1 cellular context compared by ENCODE assay signal in the genomic region with DNA sequence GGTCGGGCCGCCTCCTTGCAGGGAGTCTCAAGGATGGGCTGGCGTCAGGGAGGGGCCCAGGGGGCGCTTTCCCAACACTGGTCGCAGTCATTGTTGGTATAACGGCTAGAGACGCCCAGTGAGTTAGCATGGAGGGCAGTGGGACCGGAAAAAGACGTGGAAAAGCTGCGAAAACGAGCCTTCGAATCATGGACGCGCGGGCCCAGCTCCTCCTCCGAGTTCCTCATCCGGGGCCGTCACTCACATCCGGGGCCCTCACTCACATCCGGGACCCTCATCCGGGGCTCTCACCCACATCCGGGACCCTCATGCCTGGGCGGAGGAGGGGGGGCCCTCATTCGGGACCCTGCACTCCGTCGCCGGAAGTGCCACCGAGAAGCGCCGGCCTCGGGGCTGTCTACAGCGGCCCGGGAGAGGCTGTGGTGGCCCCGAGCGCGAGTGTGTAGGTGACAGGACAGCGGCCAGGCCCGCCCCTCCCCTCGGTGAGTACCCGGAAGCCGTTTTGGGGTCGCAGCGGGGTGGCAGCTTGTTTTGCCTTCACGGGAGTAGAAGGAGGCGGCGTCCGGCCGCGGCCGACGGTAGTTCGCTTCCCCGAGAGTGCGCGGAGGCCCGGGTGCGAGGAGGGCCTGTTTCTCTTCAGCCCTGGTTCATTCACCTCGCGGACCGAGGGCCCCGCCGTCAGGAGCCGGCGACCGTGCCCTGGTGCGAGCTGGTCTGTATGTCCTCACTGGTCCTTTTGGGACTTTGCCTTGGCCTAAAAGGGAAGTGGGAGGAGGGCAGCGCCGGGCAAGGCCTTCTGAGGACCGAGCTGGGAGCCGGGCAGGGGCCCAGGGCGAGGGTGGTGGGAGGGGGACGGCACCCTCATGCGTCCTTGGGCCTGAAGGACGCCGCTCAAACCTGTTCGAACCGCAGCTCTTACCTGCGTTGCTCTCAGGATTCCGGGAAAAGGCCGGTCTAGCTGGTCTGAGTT.
A peak's percentile ranks its signal among the peaks of the same experiment; 100 is the strongest.
TF ChIP-seq lines count a peak whose summit lies in the region.

A gene with protein sequence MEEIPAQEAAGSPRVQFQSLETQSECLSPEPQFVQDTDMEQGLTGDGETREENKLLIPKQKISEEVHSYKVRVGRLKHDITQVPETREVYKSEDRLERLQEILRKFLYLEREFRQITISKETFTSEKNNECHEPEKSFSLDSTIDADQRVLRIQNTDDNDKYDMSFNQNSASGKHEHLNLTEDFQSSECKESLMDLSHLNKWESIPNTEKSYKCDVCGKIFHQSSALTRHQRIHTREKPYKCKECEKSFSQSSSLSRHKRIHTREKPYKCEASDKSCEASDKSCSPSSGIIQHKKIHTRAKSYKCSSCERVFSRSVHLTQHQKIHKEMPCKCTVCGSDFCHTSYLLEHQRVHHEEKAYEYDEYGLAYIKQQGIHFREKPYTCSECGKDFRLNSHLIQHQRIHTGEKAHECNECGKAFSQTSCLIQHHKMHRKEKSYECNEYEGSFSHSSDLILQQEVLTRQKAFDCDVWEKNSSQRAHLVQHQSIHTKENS (plus strand): TSS at position 337 of the 970 bp plus-strand sequence. CDS start 1,918 bp downstream, outside the sequence.

TF ChIP-seq in K562, 482 proteins besides CTCF, POLR2A, EP300 and RAD21 (continued from another document and continues in another):
- TF ChIP-seq, protein P1, sequence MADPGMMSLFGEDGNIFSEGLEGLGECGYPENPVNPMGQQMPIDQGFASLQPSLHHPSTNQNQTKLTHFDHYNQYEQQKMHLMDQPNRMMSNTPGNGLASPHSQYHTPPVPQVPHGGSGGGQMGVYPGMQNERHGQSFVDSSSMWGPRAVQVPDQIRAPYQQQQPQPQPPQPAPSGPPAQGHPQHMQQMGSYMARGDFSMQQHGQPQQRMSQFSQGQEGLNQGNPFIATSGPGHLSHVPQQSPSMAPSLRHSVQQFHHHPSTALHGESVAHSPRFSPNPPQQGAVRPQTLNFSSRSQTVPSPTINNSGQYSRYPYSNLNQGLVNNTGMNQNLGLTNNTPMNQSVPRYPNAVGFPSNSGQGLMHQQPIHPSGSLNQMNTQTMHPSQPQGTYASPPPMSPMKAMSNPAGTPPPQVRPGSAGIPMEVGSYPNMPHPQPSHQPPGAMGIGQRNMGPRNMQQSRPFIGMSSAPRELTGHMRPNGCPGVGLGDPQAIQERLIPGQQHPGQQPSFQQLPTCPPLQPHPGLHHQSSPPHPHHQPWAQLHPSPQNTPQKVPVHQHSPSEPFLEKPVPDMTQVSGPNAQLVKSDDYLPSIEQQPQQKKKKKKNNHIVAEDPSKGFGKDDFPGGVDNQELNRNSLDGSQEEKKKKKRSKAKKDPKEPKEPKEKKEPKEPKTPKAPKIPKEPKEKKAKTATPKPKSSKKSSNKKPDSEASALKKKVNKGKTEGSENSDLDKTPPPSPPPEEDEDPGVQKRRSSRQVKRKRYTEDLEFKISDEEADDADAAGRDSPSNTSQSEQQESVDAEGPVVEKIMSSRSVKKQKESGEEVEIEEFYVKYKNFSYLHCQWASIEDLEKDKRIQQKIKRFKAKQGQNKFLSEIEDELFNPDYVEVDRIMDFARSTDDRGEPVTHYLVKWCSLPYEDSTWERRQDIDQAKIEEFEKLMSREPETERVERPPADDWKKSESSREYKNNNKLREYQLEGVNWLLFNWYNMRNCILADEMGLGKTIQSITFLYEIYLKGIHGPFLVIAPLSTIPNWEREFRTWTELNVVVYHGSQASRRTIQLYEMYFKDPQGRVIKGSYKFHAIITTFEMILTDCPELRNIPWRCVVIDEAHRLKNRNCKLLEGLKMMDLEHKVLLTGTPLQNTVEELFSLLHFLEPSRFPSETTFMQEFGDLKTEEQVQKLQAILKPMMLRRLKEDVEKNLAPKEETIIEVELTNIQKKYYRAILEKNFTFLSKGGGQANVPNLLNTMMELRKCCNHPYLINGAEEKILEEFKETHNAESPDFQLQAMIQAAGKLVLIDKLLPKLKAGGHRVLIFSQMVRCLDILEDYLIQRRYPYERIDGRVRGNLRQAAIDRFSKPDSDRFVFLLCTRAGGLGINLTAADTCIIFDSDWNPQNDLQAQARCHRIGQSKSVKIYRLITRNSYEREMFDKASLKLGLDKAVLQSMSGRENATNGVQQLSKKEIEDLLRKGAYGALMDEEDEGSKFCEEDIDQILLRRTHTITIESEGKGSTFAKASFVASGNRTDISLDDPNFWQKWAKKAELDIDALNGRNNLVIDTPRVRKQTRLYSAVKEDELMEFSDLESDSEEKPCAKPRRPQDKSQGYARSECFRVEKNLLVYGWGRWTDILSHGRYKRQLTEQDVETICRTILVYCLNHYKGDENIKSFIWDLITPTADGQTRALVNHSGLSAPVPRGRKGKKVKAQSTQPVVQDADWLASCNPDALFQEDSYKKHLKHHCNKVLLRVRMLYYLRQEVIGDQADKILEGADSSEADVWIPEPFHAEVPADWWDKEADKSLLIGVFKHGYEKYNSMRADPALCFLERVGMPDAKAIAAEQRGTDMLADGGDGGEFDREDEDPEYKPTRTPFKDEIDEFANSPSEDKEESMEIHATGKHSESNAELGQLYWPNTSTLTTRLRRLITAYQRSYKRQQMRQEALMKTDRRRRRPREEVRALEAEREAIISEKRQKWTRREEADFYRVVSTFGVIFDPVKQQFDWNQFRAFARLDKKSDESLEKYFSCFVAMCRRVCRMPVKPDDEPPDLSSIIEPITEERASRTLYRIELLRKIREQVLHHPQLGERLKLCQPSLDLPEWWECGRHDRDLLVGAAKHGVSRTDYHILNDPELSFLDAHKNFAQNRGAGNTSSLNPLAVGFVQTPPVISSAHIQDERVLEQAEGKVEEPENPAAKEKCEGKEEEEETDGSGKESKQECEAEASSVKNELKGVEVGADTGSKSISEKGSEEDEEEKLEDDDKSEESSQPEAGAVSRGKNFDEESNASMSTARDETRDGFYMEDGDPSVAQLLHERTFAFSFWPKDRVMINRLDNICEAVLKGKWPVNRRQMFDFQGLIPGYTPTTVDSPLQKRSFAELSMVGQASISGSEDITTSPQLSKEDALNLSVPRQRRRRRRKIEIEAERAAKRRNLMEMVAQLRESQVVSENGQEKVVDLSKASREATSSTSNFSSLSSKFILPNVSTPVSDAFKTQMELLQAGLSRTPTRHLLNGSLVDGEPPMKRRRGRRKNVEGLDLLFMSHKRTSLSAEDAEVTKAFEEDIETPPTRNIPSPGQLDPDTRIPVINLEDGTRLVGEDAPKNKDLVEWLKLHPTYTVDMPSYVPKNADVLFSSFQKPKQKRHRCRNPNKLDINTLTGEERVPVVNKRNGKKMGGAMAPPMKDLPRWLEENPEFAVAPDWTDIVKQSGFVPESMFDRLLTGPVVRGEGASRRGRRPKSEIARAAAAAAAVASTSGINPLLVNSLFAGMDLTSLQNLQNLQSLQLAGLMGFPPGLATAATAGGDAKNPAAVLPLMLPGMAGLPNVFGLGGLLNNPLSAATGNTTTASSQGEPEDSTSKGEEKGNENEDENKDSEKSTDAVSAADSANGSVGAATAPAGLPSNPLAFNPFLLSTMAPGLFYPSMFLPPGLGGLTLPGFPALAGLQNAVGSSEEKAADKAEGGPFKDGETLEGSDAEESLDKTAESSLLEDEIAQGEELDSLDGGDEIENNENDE (IDR thresholded peaks at IDR 0.05; ENCODE audit: low read depth, low read length) = no peak
- TF ChIP-seq, protein P2, sequence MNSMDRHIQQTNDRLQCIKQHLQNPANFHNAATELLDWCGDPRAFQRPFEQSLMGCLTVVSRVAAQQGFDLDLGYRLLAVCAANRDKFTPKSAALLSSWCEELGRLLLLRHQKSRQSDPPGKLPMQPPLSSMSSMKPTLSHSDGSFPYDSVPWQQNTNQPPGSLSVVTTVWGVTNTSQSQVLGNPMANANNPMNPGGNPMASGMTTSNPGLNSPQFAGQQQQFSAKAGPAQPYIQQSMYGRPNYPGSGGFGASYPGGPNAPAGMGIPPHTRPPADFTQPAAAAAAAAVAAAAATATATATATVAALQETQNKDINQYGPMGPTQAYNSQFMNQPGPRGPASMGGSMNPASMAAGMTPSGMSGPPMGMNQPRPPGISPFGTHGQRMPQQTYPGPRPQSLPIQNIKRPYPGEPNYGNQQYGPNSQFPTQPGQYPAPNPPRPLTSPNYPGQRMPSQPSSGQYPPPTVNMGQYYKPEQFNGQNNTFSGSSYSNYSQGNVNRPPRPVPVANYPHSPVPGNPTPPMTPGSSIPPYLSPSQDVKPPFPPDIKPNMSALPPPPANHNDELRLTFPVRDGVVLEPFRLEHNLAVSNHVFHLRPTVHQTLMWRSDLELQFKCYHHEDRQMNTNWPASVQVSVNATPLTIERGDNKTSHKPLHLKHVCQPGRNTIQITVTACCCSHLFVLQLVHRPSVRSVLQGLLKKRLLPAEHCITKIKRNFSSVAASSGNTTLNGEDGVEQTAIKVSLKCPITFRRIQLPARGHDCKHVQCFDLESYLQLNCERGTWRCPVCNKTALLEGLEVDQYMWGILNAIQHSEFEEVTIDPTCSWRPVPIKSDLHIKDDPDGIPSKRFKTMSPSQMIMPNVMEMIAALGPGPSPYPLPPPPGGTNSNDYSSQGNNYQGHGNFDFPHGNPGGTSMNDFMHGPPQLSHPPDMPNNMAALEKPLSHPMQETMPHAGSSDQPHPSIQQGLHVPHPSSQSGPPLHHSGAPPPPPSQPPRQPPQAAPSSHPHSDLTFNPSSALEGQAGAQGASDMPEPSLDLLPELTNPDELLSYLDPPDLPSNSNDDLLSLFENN (IDR thresholded peaks at IDR 0.05; ENCODE audit: low read depth in 2 of 2, low read length in 2 of 2) = peak in 1 of 2 experiments; percentile 61; a peak in 2 of 4 replicates
- no peak for TF ChIP-seq TAF15 (IDR thresholded peaks at IDR 0.05; ENCODE audit: low read depth, low read length)
- TF ChIP-seq MTA1 (IDR thresholded peaks at IDR 0.05; ENCODE audit: borderline replicate concordance) = no peak; the same call in 1 of the 2 replicates
- TF ChIP-seq ZNF282 (CRISPR knock-in tag; IDR thresholded peaks at IDR 0.05) = no peak
- TF ChIP-seq, protein P3, sequence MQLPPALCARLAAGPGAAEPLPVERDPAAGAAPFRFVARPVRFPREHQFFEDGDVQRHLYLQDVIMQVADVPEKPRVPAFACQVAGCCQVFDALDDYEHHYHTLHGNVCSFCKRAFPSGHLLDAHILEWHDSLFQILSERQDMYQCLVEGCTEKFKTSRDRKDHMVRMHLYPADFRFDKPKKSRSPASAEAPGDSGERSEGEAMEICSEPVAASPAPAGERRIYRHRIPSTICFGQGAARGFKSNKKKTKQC (CRISPR knock-in tag; IDR thresholded peaks at IDR 0.05) = peak; percentile 69
- 0 out of 4 replicates have a peak, but pooled peaks of 1 of the 2 experiments have one; percentile 7 for TF ChIP-seq SIX5 (IDR thresholded peaks at IDR 0.05; ENCODE audit: borderline replicate concordance in 1 of 2, insufficient read depth in 1 of 2, low read depth in 1 of 2, low read length in 2 of 2)
- TF ChIP-seq, protein P4, sequence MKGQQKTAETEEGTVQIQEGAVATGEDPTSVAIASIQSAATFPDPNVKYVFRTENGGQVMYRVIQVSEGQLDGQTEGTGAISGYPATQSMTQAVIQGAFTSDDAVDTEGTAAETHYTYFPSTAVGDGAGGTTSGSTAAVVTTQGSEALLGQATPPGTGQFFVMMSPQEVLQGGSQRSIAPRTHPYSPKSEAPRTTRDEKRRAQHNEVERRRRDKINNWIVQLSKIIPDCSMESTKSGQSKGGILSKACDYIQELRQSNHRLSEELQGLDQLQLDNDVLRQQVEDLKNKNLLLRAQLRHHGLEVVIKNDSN (CRISPR knock-in tag; IDR thresholded peaks at IDR 0.05) = no peak; the same call in 1 of the 2 replicates
- TF ChIP-seq ZNF778 (CRISPR knock-in tag; IDR thresholded peaks at IDR 0.05) = no peak
- TF ChIP-seq, protein P5, sequence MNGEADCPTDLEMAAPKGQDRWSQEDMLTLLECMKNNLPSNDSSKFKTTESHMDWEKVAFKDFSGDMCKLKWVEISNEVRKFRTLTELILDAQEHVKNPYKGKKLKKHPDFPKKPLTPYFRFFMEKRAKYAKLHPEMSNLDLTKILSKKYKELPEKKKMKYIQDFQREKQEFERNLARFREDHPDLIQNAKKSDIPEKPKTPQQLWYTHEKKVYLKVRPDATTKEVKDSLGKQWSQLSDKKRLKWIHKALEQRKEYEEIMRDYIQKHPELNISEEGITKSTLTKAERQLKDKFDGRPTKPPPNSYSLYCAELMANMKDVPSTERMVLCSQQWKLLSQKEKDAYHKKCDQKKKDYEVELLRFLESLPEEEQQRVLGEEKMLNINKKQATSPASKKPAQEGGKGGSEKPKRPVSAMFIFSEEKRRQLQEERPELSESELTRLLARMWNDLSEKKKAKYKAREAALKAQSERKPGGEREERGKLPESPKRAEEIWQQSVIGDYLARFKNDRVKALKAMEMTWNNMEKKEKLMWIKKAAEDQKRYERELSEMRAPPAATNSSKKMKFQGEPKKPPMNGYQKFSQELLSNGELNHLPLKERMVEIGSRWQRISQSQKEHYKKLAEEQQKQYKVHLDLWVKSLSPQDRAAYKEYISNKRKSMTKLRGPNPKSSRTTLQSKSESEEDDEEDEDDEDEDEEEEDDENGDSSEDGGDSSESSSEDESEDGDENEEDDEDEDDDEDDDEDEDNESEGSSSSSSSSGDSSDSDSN (IDR thresholded peaks at IDR 0.05; ENCODE audit: borderline replicate concordance in 1 of 2, low read depth in 2 of 2, low read length in 2 of 2) = peak; percentile 84 to 88; a peak in 1 of 4 replicates
- TF ChIP-seq BMI1 (IDR thresholded peaks at IDR 0.05; ENCODE audit: low read length) = no peak
- TF ChIP-seq RBM17 (IDR thresholded peaks at IDR 0.05; ENCODE audit: borderline replicate concordance, low read depth, low read length) = no peak
- TF ChIP-seq NRF1 (conservative IDR thresholded peaks at IDR 0.05 in 1 of 2, IDR thresholded peaks at IDR 0.05 in 1 of 2) = peak; percentile 50 to 57
- TF ChIP-seq, protein P6, sequence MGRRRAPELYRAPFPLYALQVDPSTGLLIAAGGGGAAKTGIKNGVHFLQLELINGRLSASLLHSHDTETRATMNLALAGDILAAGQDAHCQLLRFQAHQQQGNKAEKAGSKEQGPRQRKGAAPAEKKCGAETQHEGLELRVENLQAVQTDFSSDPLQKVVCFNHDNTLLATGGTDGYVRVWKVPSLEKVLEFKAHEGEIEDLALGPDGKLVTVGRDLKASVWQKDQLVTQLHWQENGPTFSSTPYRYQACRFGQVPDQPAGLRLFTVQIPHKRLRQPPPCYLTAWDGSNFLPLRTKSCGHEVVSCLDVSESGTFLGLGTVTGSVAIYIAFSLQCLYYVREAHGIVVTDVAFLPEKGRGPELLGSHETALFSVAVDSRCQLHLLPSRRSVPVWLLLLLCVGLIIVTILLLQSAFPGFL (CRISPR knock-in tag; IDR thresholded peaks at IDR 0.05) = peak; percentile 85
- TF ChIP-seq TGIF2 (CRISPR knock-in tag; IDR thresholded peaks at IDR 0.05) = peak; percentile 51
- no peak for TF ChIP-seq SMARCA4 (IDR thresholded peaks at IDR 0.05)
- 0 out of 2 replicates have a peak, but pooled peaks have one; percentile 52 for TF ChIP-seq KLF1 (tag; IDR thresholded peaks at IDR 0.05)
- peak; percentile 48; the same call in 1 of the 2 replicates for TF ChIP-seq GTF2A2 (tag; IDR thresholded peaks at IDR 0.05)
- TF ChIP-seq RFX1 (IDR thresholded peaks at IDR 0.05) = no peak
- TF ChIP-seq, protein P7, sequence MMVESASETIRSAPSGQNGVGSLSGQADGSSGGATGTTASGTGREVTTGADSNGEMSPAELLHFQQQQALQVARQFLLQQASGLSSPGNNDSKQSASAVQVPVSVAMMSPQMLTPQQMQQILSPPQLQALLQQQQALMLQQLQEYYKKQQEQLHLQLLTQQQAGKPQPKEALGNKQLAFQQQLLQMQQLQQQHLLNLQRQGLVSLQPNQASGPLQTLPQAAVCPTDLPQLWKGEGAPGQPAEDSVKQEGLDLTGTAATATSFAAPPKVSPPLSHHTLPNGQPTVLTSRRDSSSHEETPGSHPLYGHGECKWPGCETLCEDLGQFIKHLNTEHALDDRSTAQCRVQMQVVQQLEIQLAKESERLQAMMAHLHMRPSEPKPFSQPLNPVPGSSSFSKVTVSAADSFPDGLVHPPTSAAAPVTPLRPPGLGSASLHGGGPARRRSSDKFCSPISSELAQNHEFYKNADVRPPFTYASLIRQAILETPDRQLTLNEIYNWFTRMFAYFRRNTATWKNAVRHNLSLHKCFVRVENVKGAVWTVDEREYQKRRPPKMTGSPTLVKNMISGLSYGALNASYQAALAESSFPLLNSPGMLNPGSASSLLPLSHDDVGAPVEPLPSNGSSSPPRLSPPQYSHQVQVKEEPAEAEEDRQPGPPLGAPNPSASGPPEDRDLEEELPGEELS (CRISPR knock-in tag; IDR thresholded peaks at IDR 0.05; ENCODE audit: borderline replicate concordance) = no peak
- peak; percentile 65 for TF ChIP-seq U2AF1 (optimal IDR thresholded peaks at IDR 0.05; ENCODE audit: low read depth, low read length)
